13 cellular contexts compared by ENCODE assay signal in the genomic region with DNA sequence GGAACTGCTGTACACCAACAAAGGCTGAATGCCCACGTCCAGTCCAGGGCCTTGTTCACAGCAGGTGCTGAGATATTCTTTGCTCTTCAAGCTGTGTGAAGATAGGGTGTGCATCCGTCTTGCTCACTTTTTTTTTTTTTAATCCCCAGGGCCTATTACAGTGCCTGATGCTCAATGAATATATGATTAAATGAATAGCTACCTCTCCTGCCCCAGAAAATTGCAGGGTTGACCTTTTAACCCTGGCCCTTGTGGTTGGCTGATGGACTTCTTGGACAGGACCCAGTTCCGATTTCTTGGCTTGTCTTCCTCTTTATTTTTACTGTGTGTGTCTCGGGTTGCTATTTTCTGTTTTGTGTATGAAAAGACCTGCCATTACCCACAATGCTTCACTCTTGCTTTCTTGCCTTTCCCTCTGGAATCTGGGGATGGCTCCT. TPM values are rescaled to one million over a fixed set of nuclear protein-coding genes. Genes with fewer than 3 reads are reported as not detected.
DNase-seq lines count a peak whose midpoint lies in the region; ATAC-seq and TF ChIP-seq lines count a peak whose summit lies in the region.
"Had no signal": no experiment of that assay in that cellular context is flagged by ENCODE, and none has a peak within 500 bp of the region (broad histone marks: within the 10 kb centered on the region; RNA-seq: fewer than 3 reads in every experiment).

No MANE protein-coding gene starts in this region.

- POLR2A ChIA-PET in WTC11 (lab: Charles Lee) = no interaction called here
- POLR2A ChIA-PET in MCF 10A (lab: Yijun Ruan, JAX) = interaction anchor here (1.2 to 7.1 kb wide), 3 partner anchors 11 to 13 kb away, joined by 3 to 76 read pairs (median 6); a partner anchor contains a TSS

- H3K4me3 ChIP-seq in GM12865 (ENCODE audit: low read depth, low read length) = no peak overlapping the region
- H3K4me3 ChIP-seq: colonic mucosa, stomach had no signal

- no peak for TF ChIP-seq CTCF in GM12865 (IDR thresholded peaks at IDR 0.05; ENCODE audit: insufficient read depth, low read depth, low read length, missing control alignments)
- no peak for TF ChIP-seq CTCF in WTC11 (IDR thresholded peaks at IDR 0.05)
- TF ChIP-seq CTCF in nephron (IDR thresholded peaks at IDR 0.05; ENCODE audit: unreplicated experiment in 3 of 3) = no peak
- TF ChIP-seq CTCF in MCF 10A (IDR thresholded peaks at IDR 0.05; ENCODE audit: unreplicated experiment) = no peak

- CTCF ChIA-PET in WTC11 (lab: Charles Lee) = no interaction called here
- CTCF ChIA-PET in MCF 10A (lab: Yijun Ruan, JAX) = no interaction called here

- peak; percentile 37 for DNase-seq in GM12865 (ENCODE audit: low read depth)
- peak; percentile 91 for DNase-seq in MV-4-11 (lab: John Stamatoyannopoulos, UW)
- DNase-seq in WTC11 (ENCODE audit: low spot score) = no peak
- no peak for DNase-seq in MCF 10A (ENCODE audit: unreplicated experiment)
- no peak for DNase-seq in stimulated activated naive CD4-positive, alpha-beta T cell (lab: John Stamatoyannopoulos, UW)
- no peak for DNase-seq in EL
- DNase-seq: colonic mucosa, NCI-H2081 treated with DMSO at 0.1 percent for 48 hours, stomach, WERI-Rb-1 had no signal

- intact Hi-C loops in MCF 10A (cut with micrococcal nuclease) = no loop called here

- H3K27ac Mint-ChIP-seq in WTC11 (peak overlapping the region; percentile 61), nephron (no peak overlapping the region), MCF 10A (ENCODE audit: low read depth, unreplicated experiment) (no peak overlapping the region)

- BruUV-seq in MCF 10A (replicated peaks; lab: Mats Ljungman, UMichigan) = no TSS peak

- H3K27me3 Mint-ChIP-seq in WTC11 (ENCODE audit: low read depth) = peaks cover 26% of the 10 kb centered on the region
- H3K27me3 Mint-ChIP-seq in nephron (ENCODE audit: low read depth) = no peaks in the 10 kb centered on the region
- no peaks in the 10 kb centered on the region for H3K27me3 Mint-ChIP-seq in MCF 10A (ENCODE audit: insufficient read depth, unreplicated experiment)
- H3K27me3 Mint-ChIP-seq: IgD-negative memory B cell had no signal

- H3K4me3 Mint-ChIP-seq in WTC11 (no peak overlapping the region), nephron (peak overlapping the region in 2 of 3 experiments; percentile 42 to 55), MCF 10A (ENCODE audit: unreplicated experiment) (no peak overlapping the region)

- H3K9me3 Mint-ChIP-seq in WTC11 (0 out of 2 replicates have a peak, but pooled peaks cover 6% of the 10 kb centered on the region), nephron (no peaks in the 10 kb centered on the region), MCF 10A (ENCODE audit: unreplicated experiment) (no peaks in the 10 kb centered on the region)
- H3K9me3 Mint-ChIP-seq: IgD-negative memory B cell had no signal

- H3K36me3 Mint-ChIP-seq in WTC11 = no peaks in the 10 kb centered on the region
- no peaks in the 10 kb centered on the region for H3K36me3 Mint-ChIP-seq in nephron (ENCODE audit: low read depth)
- H3K36me3 Mint-ChIP-seq in MCF 10A (ENCODE audit: insufficient read depth, unreplicated experiment) = peaks cover 7% of the 10 kb centered on the region
- H3K36me3 Mint-ChIP-seq: IgD-negative memory B cell had no signal

- no peak for ATAC-seq in WTC11
- ATAC-seq in GM19035 (IDR thresholded peaks at IDR 0.05; ENCODE audit: unreplicated experiment) = no peak

- H3K4me1 Mint-ChIP-seq in WTC11 (peaks cover 27% of the 10 kb centered on the region), nephron (peaks cover 25% of the 10 kb centered on the region), MCF 10A (ENCODE audit: insufficient read depth, unreplicated experiment) (peaks cover 14% of the 10 kb centered on the region)

TF ChIP-seq in WTC11, 78 proteins besides CTCF, POLR2A, EP300 and RAD21 (continues in another document):
- TF ChIP-seq, protein P1, sequence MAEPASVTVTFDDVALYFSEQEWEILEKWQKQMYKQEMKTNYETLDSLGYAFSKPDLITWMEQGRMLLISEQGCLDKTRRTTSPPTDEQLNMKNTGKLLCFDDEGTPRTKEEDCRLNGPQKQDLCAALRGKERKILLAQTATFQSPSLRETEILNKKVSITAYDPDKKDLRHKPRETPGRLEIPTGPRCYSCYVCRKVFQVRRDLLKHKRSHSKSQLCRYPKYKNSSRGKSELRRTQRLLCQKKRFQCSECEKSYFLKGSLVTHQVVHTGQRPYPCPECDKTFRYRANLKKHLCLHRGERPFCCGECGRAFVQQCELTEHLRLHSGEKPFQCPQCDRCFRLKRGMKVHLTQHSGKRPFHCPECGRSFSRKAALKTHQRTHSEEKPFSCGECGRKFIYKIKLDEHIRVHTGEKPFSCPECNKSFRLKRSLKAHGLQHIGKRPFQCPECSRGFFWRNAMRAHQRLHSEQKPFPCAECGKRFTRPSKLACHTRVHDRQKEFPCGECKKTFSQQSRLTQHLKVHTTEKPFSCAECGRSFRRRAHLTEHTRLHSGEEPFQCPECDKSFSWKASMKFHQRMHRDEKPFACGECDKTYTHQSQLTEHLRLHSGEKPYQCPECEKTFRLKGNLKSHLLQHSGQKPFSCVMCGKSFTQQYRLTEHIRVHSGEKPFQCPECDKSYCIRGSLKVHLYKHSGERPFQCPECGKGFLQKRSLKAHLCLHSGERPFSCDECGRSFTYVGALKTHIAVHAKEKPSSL (CRISPR knock-in tag; conservative IDR thresholded peaks at IDR 0.05) = no peak
- TF ChIP-seq, protein P2, sequence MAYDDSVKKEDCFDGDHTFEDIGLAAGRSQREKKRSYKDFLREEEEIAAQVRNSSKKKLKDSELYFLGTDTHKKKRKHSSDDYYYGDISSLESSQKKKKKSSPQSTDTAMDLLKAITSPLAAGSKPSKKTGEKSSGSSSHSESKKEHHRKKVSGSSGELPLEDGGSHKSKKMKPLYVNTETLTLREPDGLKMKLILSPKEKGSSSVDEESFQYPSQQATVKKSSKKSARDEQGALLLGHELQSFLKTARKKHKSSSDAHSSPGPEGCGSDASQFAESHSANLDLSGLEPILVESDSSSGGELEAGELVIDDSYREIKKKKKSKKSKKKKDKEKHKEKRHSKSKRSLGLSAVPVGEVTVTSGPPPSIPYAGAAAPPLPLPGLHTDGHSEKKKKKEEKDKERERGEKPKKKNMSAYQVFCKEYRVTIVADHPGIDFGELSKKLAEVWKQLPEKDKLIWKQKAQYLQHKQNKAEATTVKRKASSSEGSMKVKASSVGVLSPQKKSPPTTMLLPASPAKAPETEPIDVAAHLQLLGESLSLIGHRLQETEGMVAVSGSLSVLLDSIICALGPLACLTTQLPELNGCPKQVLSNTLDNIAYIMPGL (CRISPR knock-in tag; IDR thresholded peaks at IDR 0.05) = no peak
- no peak for TF ChIP-seq NR3C1 (CRISPR knock-in tag; conservative IDR thresholded peaks at IDR 0.05; ENCODE audit: low read depth)
- no peak for TF ChIP-seq ZBTB21 (CRISPR knock-in tag; IDR thresholded peaks at IDR 0.05; ENCODE audit: borderline replicate concordance)
- no peak for TF ChIP-seq MYBL2 (CRISPR knock-in tag; IDR thresholded peaks at IDR 0.05)
- no peak for TF ChIP-seq NFATC4 (CRISPR knock-in tag; IDR thresholded peaks at IDR 0.05)
- TF ChIP-seq, protein P3, sequence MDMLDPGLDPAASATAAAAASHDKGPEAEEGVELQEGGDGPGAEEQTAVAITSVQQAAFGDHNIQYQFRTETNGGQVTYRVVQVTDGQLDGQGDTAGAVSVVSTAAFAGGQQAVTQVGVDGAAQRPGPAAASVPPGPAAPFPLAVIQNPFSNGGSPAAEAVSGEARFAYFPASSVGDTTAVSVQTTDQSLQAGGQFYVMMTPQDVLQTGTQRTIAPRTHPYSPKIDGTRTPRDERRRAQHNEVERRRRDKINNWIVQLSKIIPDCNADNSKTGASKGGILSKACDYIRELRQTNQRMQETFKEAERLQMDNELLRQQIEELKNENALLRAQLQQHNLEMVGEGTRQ (CRISPR knock-in tag; IDR thresholded peaks at IDR 0.05) = no peak
- no peak for TF ChIP-seq FOXK1 (CRISPR knock-in tag; IDR thresholded peaks at IDR 0.05)
- TF ChIP-seq, protein P4, sequence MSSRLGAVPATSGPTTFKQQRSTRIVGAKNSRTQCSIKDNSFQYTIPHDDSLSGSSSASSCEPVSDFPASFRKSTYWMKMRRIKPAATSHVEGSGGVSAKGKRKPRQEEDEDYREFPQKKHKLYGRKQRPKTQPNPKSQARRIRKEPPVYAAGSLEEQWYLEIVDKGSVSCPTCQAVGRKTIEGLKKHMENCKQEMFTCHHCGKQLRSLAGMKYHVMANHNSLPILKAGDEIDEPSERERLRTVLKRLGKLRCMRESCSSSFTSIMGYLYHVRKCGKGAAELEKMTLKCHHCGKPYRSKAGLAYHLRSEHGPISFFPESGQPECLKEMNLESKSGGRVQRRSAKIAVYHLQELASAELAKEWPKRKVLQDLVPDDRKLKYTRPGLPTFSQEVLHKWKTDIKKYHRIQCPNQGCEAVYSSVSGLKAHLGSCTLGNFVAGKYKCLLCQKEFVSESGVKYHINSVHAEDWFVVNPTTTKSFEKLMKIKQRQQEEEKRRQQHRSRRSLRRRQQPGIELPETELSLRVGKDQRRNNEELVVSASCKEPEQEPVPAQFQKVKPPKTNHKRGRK (CRISPR knock-in tag; IDR thresholded peaks at IDR 0.05; ENCODE audit: borderline replicate concordance) = no peak
- TF ChIP-seq, protein P5, sequence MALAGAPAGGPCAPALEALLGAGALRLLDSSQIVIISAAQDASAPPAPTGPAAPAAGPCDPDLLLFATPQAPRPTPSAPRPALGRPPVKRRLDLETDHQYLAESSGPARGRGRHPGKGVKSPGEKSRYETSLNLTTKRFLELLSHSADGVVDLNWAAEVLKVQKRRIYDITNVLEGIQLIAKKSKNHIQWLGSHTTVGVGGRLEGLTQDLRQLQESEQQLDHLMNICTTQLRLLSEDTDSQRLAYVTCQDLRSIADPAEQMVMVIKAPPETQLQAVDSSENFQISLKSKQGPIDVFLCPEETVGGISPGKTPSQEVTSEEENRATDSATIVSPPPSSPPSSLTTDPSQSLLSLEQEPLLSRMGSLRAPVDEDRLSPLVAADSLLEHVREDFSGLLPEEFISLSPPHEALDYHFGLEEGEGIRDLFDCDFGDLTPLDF (CRISPR knock-in tag; IDR thresholded peaks at IDR 0.05) = no peak
- no peak for TF ChIP-seq IRF2 (CRISPR knock-in tag; IDR thresholded peaks at IDR 0.05; ENCODE audit: borderline replicate concordance, low read depth)

RNA-seq across cellular contexts. Expression of a gene that starts 2.9 kb away (rescaled TPM):
- 21.4 to 24.5 TPM (median 23.7 TPM) in 3 replicates for total RNA-seq in WTC11 (2021)
- total RNA-seq in MCF 10A (2022) = 45.9 and 46.3 TPM in 2 replicates

RNA-seq across cellular contexts. Expression of a gene that starts 10.1 kb away (rescaled TPM):
- 21.8 to 22.9 TPM (median 22.9 TPM) in 3 replicates for total RNA-seq in WTC11 (2021)
- 29.9 and 35.5 TPM in 2 replicates for total RNA-seq in MCF 10A (2022)

RNA-seq across cellular contexts. Expression of a gene that starts 44.2 kb away (rescaled TPM):
- total RNA-seq in WTC11 (2021) (63.6 to 68.7 TPM (median 64.4 TPM) in 3 replicates), MCF 10A (2022) (55.3 and 58.8 TPM in 2 replicates)

Comparison
In these comparisons a context has a peak if more than half of its experiments do, and no peak if none do; other contexts are left out.
1. DNase-seq: peak in GM12865 (single experiment) and MV-4-11 (single experiment); none in WTC11 (single experiment), MCF 10A (single experiment), stimulated activated naive CD4-positive, alpha-beta T cell (0 of 6) and EL (single experiment).
2. H3K4me3 Mint-ChIP-seq: peak in nephron (2 of 3); none in WTC11 (single experiment) and MCF 10A (single experiment).